ENCODE assay signal across 20 cellular contexts in genomic region chr10:86598151-86598550, GRCh38. TPM values are rescaled to one million over a fixed set of nuclear protein-coding genes. Genes with fewer than 3 reads are reported as not detected.
DNase-seq lines count a peak whose midpoint lies in the region; ATAC-seq, FAIRE-seq and TF ChIP-seq lines count a peak whose summit lies in the region.
"Had no signal": no experiment of that assay in that cellular context is flagged by ENCODE, and none has a peak within 500 bp of the region (broad histone marks: within the 10 kb centered on the region; RNA-seq: fewer than 3 reads in every experiment).

No MANE protein-coding gene starts in this region.

- H3K36me3 Mint-ChIP-seq in astrocyte (ENCODE audit: low read depth, unreplicated experiment) = no peaks in the 10 kb centered on the region
- no peaks in the 10 kb centered on the region for H3K36me3 Mint-ChIP-seq in type B pancreatic cell
- no peaks in the 10 kb centered on the region for H3K36me3 Mint-ChIP-seq in effector memory CD8-positive, alpha-beta T cell (ENCODE audit: insufficient read depth)
- H3K36me3 Mint-ChIP-seq: CD8-positive, alpha-beta T cell had no signal

- DNase-seq in LHCN-M2 (ENCODE audit: low read depth) (peak; percentile 85), astrocyte (ENCODE audit: low read depth) (peak; percentile 30), myocyte (ENCODE audit: low read depth) (peak; percentile 79), type B pancreatic cell (ENCODE audit: extremely low spot score, unreplicated experiment) (peak; percentile 11), HuH-7.5 (ENCODE audit: low spot score) (no peak), small intestine (no peak)
- no peak for DNase-seq in effector memory CD8-positive, alpha-beta T cell
- DNase-seq: Calu3; CD8-positive, alpha-beta T cell; GOT3; NCI-H1417; NCI-H187; NCI-H2107; PC-3; SIG-M5 had no signal

- no peaks in the 10 kb centered on the region for H3K36me3 ChIP-seq in astrocyte (ENCODE audit: insufficient read depth, low read length)
- H3K36me3 ChIP-seq in small intestine (ENCODE audit: control insufficient read depth in 2 of 2, insufficient read depth in 2 of 2, low read length in 2 of 2) = no peaks in the 10 kb centered on the region
- H3K36me3 ChIP-seq: BLaER1 treated with 17β-estradiol and CSF1 and Interleukin-3, amounts not matched to agents 10 nM and 100 nM had no signal

- no peaks in the 10 kb centered on the region for H4K20me1 ChIP-seq in astrocyte (ENCODE audit: insufficient read depth, low read length)
- H4K20me1 ChIP-seq: BLaER1 treated with 17β-estradiol and CSF1 and Interleukin-3, amounts not matched to agents 10 nM and 100 nM had no signal

- H3K4me3 Mint-ChIP-seq in astrocyte (ENCODE audit: unreplicated experiment) (no peak overlapping the region), type B pancreatic cell (no peak overlapping the region)
- H3K4me3 Mint-ChIP-seq in effector memory CD8-positive, alpha-beta T cell = no peak overlapping the region
- H3K4me3 Mint-ChIP-seq: CD8-positive, alpha-beta T cell had no signal

- no peak overlapping the region for H3K4me3 ChIP-seq in astrocyte (ENCODE audit: insufficient read depth, low read depth, low read length)
- no peak overlapping the region for H3K4me3 ChIP-seq in small intestine (ENCODE audit: low read depth in 1 of 2, low read length in 2 of 2)
- H3K4me3 ChIP-seq: BLaER1 treated with 17β-estradiol and CSF1 and Interleukin-3, amounts not matched to agents 10 nM and 100 nM had no signal

- H3K9me3 ChIP-seq in astrocyte (ENCODE audit: insufficient read depth, low read depth, low read length) (no peaks in the 10 kb centered on the region), small intestine (ENCODE audit: control insufficient read depth, low read depth) (no peaks in the 10 kb centered on the region)
- H3K9me3 ChIP-seq: BLaER1 treated with 17β-estradiol and CSF1 and Interleukin-3, amounts not matched to agents 10 nM and 100 nM had no signal

- no peak overlapping the region for H3K9ac ChIP-seq in astrocyte (ENCODE audit: low read length)
- H3K9ac ChIP-seq: BLaER1 treated with 17β-estradiol and CSF1 and Interleukin-3, amounts not matched to agents 10 nM and 100 nM; KMS-11 had no signal

- H3K27ac Mint-ChIP-seq in astrocyte (ENCODE audit: unreplicated experiment) = no peak overlapping the region
- H3K27ac Mint-ChIP-seq in type B pancreatic cell = no peak overlapping the region
- H3K27ac Mint-ChIP-seq in effector memory CD8-positive, alpha-beta T cell = no peak overlapping the region
- H3K27ac Mint-ChIP-seq: CD8-positive, alpha-beta T cell had no signal

- TF ChIP-seq CTCF in astrocyte (IDR thresholded peaks at IDR 0.05; ENCODE audit: insufficient read depth, low read depth, low read length) (no peak), type B pancreatic cell (conservative IDR thresholded peaks at IDR 0.05) (no peak)

- ATAC-seq in effector memory CD8-positive, alpha-beta T cell (replicated peaks) = no peak
- ATAC-seq: CD8-positive, alpha-beta T cell; HepG2; PC-3 had no signal

- H3K27me3 ChIP-seq in astrocyte (ENCODE audit: insufficient read depth, low read length) (no peaks in the 10 kb centered on the region), small intestine (ENCODE audit: control insufficient read depth in 2 of 2, insufficient read depth in 2 of 2, low read length in 2 of 2) (no peaks in the 10 kb centered on the region)
- H3K27me3 ChIP-seq: BLaER1 treated with 17β-estradiol and CSF1 and Interleukin-3, amounts not matched to agents 10 nM and 100 nM had no signal

- H3K9me3 Mint-ChIP-seq in astrocyte (ENCODE audit: unreplicated experiment) = no peaks in the 10 kb centered on the region
- H3K9me3 Mint-ChIP-seq in type B pancreatic cell = peaks cover 4% of the 10 kb centered on the region
- H3K9me3 Mint-ChIP-seq in effector memory CD8-positive, alpha-beta T cell = no peaks in the 10 kb centered on the region
- H3K9me3 Mint-ChIP-seq: CD8-positive, alpha-beta T cell had no signal

- H3K4me1 ChIP-seq in astrocyte (ENCODE audit: insufficient read depth, low read length) = no peaks in the 10 kb centered on the region
- H3K4me1 ChIP-seq in small intestine (ENCODE audit: control insufficient read depth in 2 of 2, insufficient read depth in 1 of 2, low read depth in 1 of 2, low read length in 1 of 2) = no peaks in the 10 kb centered on the region

- no peak for FAIRE-seq in astrocyte (lab: Jason Lieb, UNC)
- FAIRE-seq in small intestine (lab: Jason Lieb, UNC) = no peak
- FAIRE-seq: GM18507, HepG2 had no signal

- no peaks in the 10 kb centered on the region for H3K79me2 ChIP-seq in astrocyte (ENCODE audit: insufficient read depth, low read length)

- WGBS in small intestine, 3 donors = 88 to 95% (median 93%) methylated on average over 1 of the region's 1 CpG

- H3K4me2 ChIP-seq in astrocyte (ENCODE audit: low read length) = no peak overlapping the region
- H3K4me2 ChIP-seq: BLaER1 treated with 17β-estradiol and CSF1 and Interleukin-3, amounts not matched to agents 10 nM and 100 nM; KMS-11 had no signal

- H2AFZ ChIP-seq in astrocyte (ENCODE audit: low read depth, low read length) = no peak overlapping the region

- H3K27me3 Mint-ChIP-seq in astrocyte (ENCODE audit: low read depth, unreplicated experiment) (peaks cover 20% of the 10 kb centered on the region), type B pancreatic cell (no peaks in the 10 kb centered on the region)
- H3K27me3 Mint-ChIP-seq in effector memory CD8-positive, alpha-beta T cell = peaks cover 0 to 6% of the 10 kb centered on the region in 2 donors

- H3K4me1 Mint-ChIP-seq in astrocyte (ENCODE audit: low read depth, unreplicated experiment) (peaks cover 9% of the 10 kb centered on the region), type B pancreatic cell (ENCODE audit: unreplicated experiment) (peaks cover 15% of the 10 kb centered on the region)
- H3K4me1 Mint-ChIP-seq in effector memory CD8-positive, alpha-beta T cell (ENCODE audit: low read depth in 2 of 2) = no peaks in the 10 kb centered on the region

- H3K27ac ChIP-seq in astrocyte (ENCODE audit: low read depth, low read length) (no peak overlapping the region), small intestine (ENCODE audit: low read depth in 1 of 2, low read length in 1 of 2) (no peak overlapping the region)
- H3K27ac ChIP-seq: BLaER1 treated with 17β-estradiol and CSF1 and Interleukin-3, amounts not matched to agents 10 nM and 100 nM; KMS-11; RWPE1 had no signal

RNA-seq across cellular contexts. Expression of gene OPN4, which starts 56.2 kb away (rescaled TPM):
- total RNA-seq in LHCN-M2 (2014; rRNA removed) = not detected in 2 replicates
- polyA plus RNA-seq in LHCN-M2 (2012) = 0.04 TPM
- not detected in 2 replicates for total RNA-seq in astrocyte
- not detected in 2 replicates for total RNA-seq in myocyte
- not detected for polyA plus RNA-seq in myocyte (2012)
- not detected in 2 replicates for total RNA-seq in type B pancreatic cell (ENCODE audit: low replicate concordance)
- under 1 TPM in 1 of 3 donors, not detected in 2; 0.07 TPM for polyA plus RNA-seq in small intestine
- total RNA-seq: Calu3; CD8-positive, alpha-beta T cell; HepG2; PC-3 had no signal
- polyA plus RNA-seq: HepG2 had no signal

Comparison
In these comparisons a context has a peak if more than half of its experiments do, and no peak if none do; other contexts are left out.
1. DNase-seq: peak in LHCN-M2 (single experiment), astrocyte (single experiment), myocyte (single experiment) and type B pancreatic cell (single experiment); none in HuH-7.5 (single experiment), small intestine (single experiment) and effector memory CD8-positive, alpha-beta T cell (0 of 3).